1 cellular context compared by ENCODE assay signal in genomic region chr9:123339666-123340414, GRCh38.
TF ChIP-seq lines count a peak whose summit lies in the region.

No MANE protein-coding gene starts in this region.

TF ChIP-seq in K562, 482 proteins besides CTCF, POLR2A, EP300 and RAD21 (continued from another document and continues in another):
- no peak for TF ChIP-seq KLF6 (CRISPR knock-in tag; IDR thresholded peaks at IDR 0.05; ENCODE audit: borderline replicate concordance)
- no peak for TF ChIP-seq ARNT (IDR thresholded peaks at IDR 0.05)
- no peak for TF ChIP-seq IRF1 (CRISPR knock-in tag; IDR thresholded peaks at IDR 0.05; ENCODE audit: borderline replicate concordance)
- no peak for TF ChIP-seq POLR3A (IDR thresholded peaks at IDR 0.05; ENCODE audit: borderline replicate concordance, extremely low read depth, insufficient read depth, insufficient read length)
- TF ChIP-seq ZNF655 (CRISPR knock-in tag; IDR thresholded peaks at IDR 0.05), result no peak
- TF ChIP-seq POLR2AphosphoS2 (IDR thresholded peaks at IDR 0.05; ENCODE audit: low read length), result no peak
- TF ChIP-seq CREB5 (CRISPR knock-in tag; IDR thresholded peaks at IDR 0.05), result no peak
- TF ChIP-seq SMAD2 (IDR thresholded peaks at IDR 0.05; ENCODE audit: low read depth, low read length), result no peak
- TF ChIP-seq SIX5 (IDR thresholded peaks at IDR 0.05; ENCODE audit: borderline replicate concordance in 1 of 2, insufficient read depth in 1 of 2, low read depth in 1 of 2, low read length in 2 of 2), result no peak
- TF ChIP-seq E2F6 (IDR thresholded peaks at IDR 0.05; ENCODE audit: borderline replicate concordance in 1 of 2, extremely low read depth in 1 of 2, insufficient read depth in 1 of 2, insufficient read length in 1 of 2, low read depth in 1 of 2, low read length in 1 of 2, poor library complexity in 1 of 2, severe bottlenecking in 1 of 2), result peak in 1 of 2 experiments; percentile 10
- TF ChIP-seq ZNF584 (CRISPR knock-in tag; IDR thresholded peaks at IDR 0.05; ENCODE audit: low read depth), result peak; percentile 62; the same call in 1 of the 2 replicates
- no peak for TF ChIP-seq ESRRA (IDR thresholded peaks at IDR 0.05; ENCODE audit: borderline replicate concordance, low read depth)
- no peak for TF ChIP-seq BRD9 (IDR thresholded peaks at IDR 0.05; ENCODE audit: low read depth, partially characterized antibody)
- TF ChIP-seq GATAD2A (IDR thresholded peaks at IDR 0.05), result no peak
- no peak for TF ChIP-seq ZNF778 (CRISPR knock-in tag; IDR thresholded peaks at IDR 0.05)
- peak; percentile 35; the same call in 1 of the 2 replicates for TF ChIP-seq ZNF766 (CRISPR knock-in tag; conservative IDR thresholded peaks at IDR 0.05)
- no peak for TF ChIP-seq FOXP1 (CRISPR knock-in tag; IDR thresholded peaks at IDR 0.05)
- TF ChIP-seq RCOR1 (IDR thresholded peaks at IDR 0.05; ENCODE audit: borderline replicate concordance in 1 of 2, low read depth in 2 of 2, low read length in 2 of 2), result no peak; a peak in 1 of 4 replicates
- TF ChIP-seq CLOCK (CRISPR knock-in tag; IDR thresholded peaks at IDR 0.05; ENCODE audit: borderline replicate concordance), result no peak
- 0 out of 4 replicates have a peak, but pooled peaks of 1 of the 2 experiments have one; percentile 10 for TF ChIP-seq HDAC1 (IDR thresholded peaks at IDR 0.05)
- TF ChIP-seq ARID3B (CRISPR knock-in tag; IDR thresholded peaks at IDR 0.05; ENCODE audit: borderline replicate concordance), result no peak
- no peak for TF ChIP-seq SRF (CRISPR knock-in tag; IDR thresholded peaks at IDR 0.05)
- no peak for TF ChIP-seq TEAD4 (IDR thresholded peaks at IDR 0.05; ENCODE audit: low read length)
- no peak for TF ChIP-seq TEAD4 (CRISPR knock-in tag; IDR thresholded peaks at IDR 0.05; ENCODE audit: borderline replicate concordance)
- TF ChIP-seq ZNF717 (CRISPR knock-in tag; IDR thresholded peaks at IDR 0.05), result no peak
- TF ChIP-seq MYBL2 (IDR thresholded peaks at IDR 0.05; ENCODE audit: low read depth), result no peak
- TF ChIP-seq MYBL2 (CRISPR knock-in tag; IDR thresholded peaks at IDR 0.05; ENCODE audit: borderline replicate concordance), result no peak
- TF ChIP-seq FOXM1 (IDR thresholded peaks at IDR 0.05; ENCODE audit: low read depth), result no peak
- TF ChIP-seq FOXM1 (CRISPR knock-in tag; IDR thresholded peaks at IDR 0.05; ENCODE audit: low read depth), result no peak
- no peak for TF ChIP-seq THRA (IDR thresholded peaks at IDR 0.05)
- TF ChIP-seq TCF7 (IDR thresholded peaks at IDR 0.05; ENCODE audit: borderline replicate concordance), result no peak
- no peak for TF ChIP-seq ZNF398 (CRISPR knock-in tag; IDR thresholded peaks at IDR 0.05)
- TF ChIP-seq ZFP91 (CRISPR knock-in tag; IDR thresholded peaks at IDR 0.05), result no peak
- no peak for TF ChIP-seq MEF2D (tag; conservative IDR thresholded peaks at IDR 0.05; ENCODE audit: low read depth)
- TF ChIP-seq ZBTB26 (CRISPR knock-in tag; IDR thresholded peaks at IDR 0.05), result no peak
- TF ChIP-seq E2F8 (IDR thresholded peaks at IDR 0.05; ENCODE audit: low read depth, partially characterized antibody), result no peak
- TF ChIP-seq ELF4 (CRISPR knock-in tag; IDR thresholded peaks at IDR 0.05), result no peak
- TF ChIP-seq NFIX (CRISPR knock-in tag; IDR thresholded peaks at IDR 0.05; ENCODE audit: low read depth), result no peak
